ENCODE assay signal across 23 cellular contexts in genomic region chr2:162043132-162043531, GRCh38.
"Had no signal": no experiment of that assay in that cellular context is flagged by ENCODE, and none has a peak within 500 bp of the region (broad histone marks: within the 10 kb centered on the region; RNA-seq: fewer than 3 reads in every experiment).

No MANE protein-coding gene starts in this region.

- H3K27me3 Mint-ChIP-seq: naive thymus-derived CD8-positive, alpha-beta T cell had no signal

- FAIRE-seq: islet of Langerhans, keratinocyte had no signal

- H3K27ac ChIP-seq: dorsolateral prefrontal cortex, esophagus squamous epithelium, gastrocnemius medialis, heart right ventricle, left lung, lower lobe of right lung had no signal

- H3K27me3 ChIP-seq: dorsolateral prefrontal cortex, gastrocnemius medialis, heart right ventricle, left lung had no signal

- DNase-seq: dermis blood vessel endothelial cell; dorsolateral prefrontal cortex; effector CD4-positive, alpha-beta T cell; effector memory CD4-positive, alpha-beta T cell; esophagus squamous epithelium; foreskin fibroblast; foreskin melanocyte; gastrocnemius medialis; glutamatergic neuron; head of caudate nucleus; heart right ventricle; hippocampal formation; left cardiac atrium; left lung; left ventricle myocardium superior; lower lobe of right lung; mesenchymal stem cell; mucosa of descending colon; naive B cell; naive thymus-derived CD8-positive, alpha-beta T cell had no signal

- H3K4me1 ChIP-seq: esophagus squamous epithelium, gastrocnemius medialis, left lung, lower lobe of right lung had no signal

- H3K4me3 Mint-ChIP-seq: mesothelial cell of epicardium; naive B cell; naive thymus-derived CD8-positive, alpha-beta T cell had no signal

- H3K9me3 ChIP-seq: esophagus squamous epithelium, gastrocnemius medialis, heart right ventricle, left lung, lower lobe of right lung, mucosa of descending colon had no signal

- H3K27ac Mint-ChIP-seq: mesothelial cell of epicardium, naive B cell had no signal

- H3K9me3 Mint-ChIP-seq: mesothelial cell of epicardium; naive thymus-derived CD8-positive, alpha-beta T cell had no signal

- H3K4me3 ChIP-seq: dorsolateral prefrontal cortex, esophagus squamous epithelium, gastrocnemius medialis, heart right ventricle, left lung, lower lobe of right lung, mucosa of descending colon had no signal

- ATAC-seq: gastrocnemius medialis; heart right ventricle; left cardiac atrium; left lung; left ventricle myocardium superior; lower lobe of right lung; mucosa of descending colon; naive thymus-derived CD8-positive, alpha-beta T cell had no signal

- H3K36me3 ChIP-seq: esophagus squamous epithelium, gastrocnemius medialis, left lung, lower lobe of right lung had no signal

- H3K36me3 Mint-ChIP-seq: mesothelial cell of epicardium, naive B cell had no signal

- H3K4me1 Mint-ChIP-seq: naive B cell had no signal
